In genomic region chr2:239577306-239577705, GRCh38 we compare ENCODE assay signal across 15 cellular contexts.
DNase-seq lines count a peak whose midpoint lies in the region; TF ChIP-seq lines count a peak whose summit lies in the region.
"Had no signal": no experiment of that assay in that cellular context is flagged by ENCODE, and none has a peak within 500 bp of the region (broad histone marks: within the 10 kb centered on the region; RNA-seq: fewer than 3 reads in every experiment).

No MANE protein-coding gene starts in this region.

- peak overlapping the region; percentile 29 to 81 (median 66); a peak in 21 of 22 replicates for H3K4me2 ChIP-seq in BLaER1 treated with 17β-estradiol and CSF1 and Interleukin-3, amounts not matched to agents 10 nM and 100 nM
- no peak overlapping the region for H3K4me2 ChIP-seq in hepatocyte

- no peaks in the 10 kb centered on the region for H3K9me3 ChIP-seq in BLaER1 treated with 17β-estradiol and CSF1 and Interleukin-3, amounts not matched to agents 10 nM and 100 nM (replicated peaks in 1 of 11)
- no peaks in the 10 kb centered on the region for H3K9me3 ChIP-seq in hepatocyte (ENCODE audit: low read depth)

- DNase-seq in NCI-H2171 (lab: John Stamatoyannopoulos, UW) (peak; percentile 67), hepatocyte (ENCODE audit: low spot score) (no peak), posterior vena cava (ENCODE audit: low spot score) (peak; percentile 45), NCI-H2227 treated with DMSO at 0.1 percent for 48 hours (lab: John Stamatoyannopoulos, UW) (no peak)
- no peak for DNase-seq in stimulated activated CD4-positive, alpha-beta T cell treated with anti-CD3 and anti-CD28 coated beads, Interleukin-2, amount 100 ng/mL, for 24 hours
- DNase-seq in activated CD4-positive, alpha-beta T cell treated with anti-CD3 and anti-CD28 coated beads, Interleukin-2, amount 50 U/mL, for 1 hour = no peak
- DNase-seq: Calu3; CD4-positive, alpha-beta memory T cell; HCEC 1CT; NCI-H1105 treated with DMSO at 0.1 percent for 48 hours; NCI-H1930; NCI-H524 treated with DMSO at 0.1 percent for 48 hours; RPMI8226 had no signal

- no peaks in the 10 kb centered on the region for H3K79me2 ChIP-seq in hepatocyte

- H3K4me3 ChIP-seq in BLaER1 treated with 17β-estradiol and CSF1 and Interleukin-3, amounts not matched to agents 10 nM and 100 nM = no peak overlapping the region
- H3K4me3 ChIP-seq in hepatocyte = no peak overlapping the region

- 79% methylated on average over 9 of the region's 9 CpGs for WGBS in hepatocyte (ENCODE audit: low lambda C conversion rate, missing lambda C conversion rate)

- H3K9ac ChIP-seq in BLaER1 treated with 17β-estradiol and CSF1 and Interleukin-3, amounts not matched to agents 10 nM and 100 nM = no peak overlapping the region; a peak in 1 of 22 replicates

- H3K4me1 ChIP-seq in BLaER1 treated with 17β-estradiol and CSF1 and Interleukin-3, amounts not matched to agents 10 nM and 100 nM = peaks cover 12 to 49% (median 35%) of the 10 kb centered on the region in 10 experiments
- H3K4me1 ChIP-seq in hepatocyte (ENCODE audit: insufficient read depth) = peaks cover 25% of the 10 kb centered on the region

- no peaks in the 10 kb centered on the region for H3K9me2 ChIP-seq in hepatocyte (replicated peaks; ENCODE audit: insufficient read depth)

- intact Hi-C loops in posterior vena cava (cut with DNase I) = no loop called here

- H3K27ac ChIP-seq in BLaER1 treated with 17β-estradiol and CSF1 and Interleukin-3, amounts not matched to agents 10 nM and 100 nM = no peak overlapping the region
- H3K27ac ChIP-seq in hepatocyte = peak overlapping the region; percentile 53
- H3K27ac ChIP-seq: HL-60 had no signal

- no peak for TF ChIP-seq CTCF in hepatocyte (IDR thresholded peaks at IDR 0.05; ENCODE audit: poor library complexity)

- H2AFZ ChIP-seq in hepatocyte = no peak overlapping the region

- no peaks in the 10 kb centered on the region for H4K20me1 ChIP-seq in BLaER1 treated with 17β-estradiol and CSF1 and Interleukin-3, amounts not matched to agents 10 nM and 100 nM
- H4K20me1 ChIP-seq in hepatocyte (ENCODE audit: insufficient read depth, poor library complexity, severe bottlenecking) = no peaks in the 10 kb centered on the region

- no peaks in the 10 kb centered on the region for H3K27me3 ChIP-seq in BLaER1 treated with 17β-estradiol and CSF1 and Interleukin-3, amounts not matched to agents 10 nM and 100 nM
- H3K27me3 ChIP-seq in hepatocyte = no peaks in the 10 kb centered on the region

- no peaks in the 10 kb centered on the region for H3K36me3 ChIP-seq in BLaER1 treated with 17β-estradiol and CSF1 and Interleukin-3, amounts not matched to agents 10 nM and 100 nM
- H3K36me3 ChIP-seq in hepatocyte (replicated peaks; ENCODE audit: insufficient read depth, low read depth) = no peaks in the 10 kb centered on the region

Comparison
In these comparisons a context has a peak if more than half of its experiments do, and no peak if none do; other contexts are left out.
1. DNase-seq: peak in NCI-H2171 (single experiment) and posterior vena cava (single experiment); none in hepatocyte (single experiment), stimulated activated CD4-positive, alpha-beta T cell treated with anti-CD3 and anti-CD28 coated beads, Interleukin-2, amount 100 ng/mL, for 24 hours (0 of 2), NCI-H2227 treated with DMSO at 0.1 percent for 48 hours (single experiment) and activated CD4-positive, alpha-beta T cell treated with anti-CD3 and anti-CD28 coated beads, Interleukin-2, amount 50 U/mL, for 1 hour (single experiment).